33 cellular contexts compared by ENCODE assay signal in genomic region chr12:77916276-77916675, GRCh38.
"Had no signal": no experiment of that assay in that cellular context is flagged by ENCODE, and none has a peak within 500 bp of the region (broad histone marks: within the 10 kb centered on the region; RNA-seq: fewer than 3 reads in every experiment).

No MANE protein-coding gene starts in this region.

- H3K4me3 ChIP-seq: PC-9 had no signal

- ATAC-seq: activated CD8-positive, alpha-beta memory T cell treated with anti-CD3 and anti-CD28 coated beads, Interleukin-2, amount 10 ng/mL, durations not matched to agents 7 days and 5 days; Right ventricle myocardium inferior had no signal

- H3K4me1 Mint-ChIP-seq: activated CD4-positive, alpha-beta memory T cell treated with anti-CD3 and anti-CD28 coated beads, Interleukin-2, amount 10 ng/mL, durations not matched to agents 7 days and 5 days; activated CD8-positive, alpha-beta memory T cell treated with anti-CD3 and anti-CD28 coated beads, Interleukin-2, amount 10 ng/mL, durations not matched to agents 7 days and 5 days; activated naive CD8-positive, alpha-beta T cell treated with anti-CD3 and anti-CD28 coated beads for 36 hours; IgD-negative memory B cell had no signal

- H3K27me3 Mint-ChIP-seq: activated CD4-positive, alpha-beta memory T cell treated with anti-CD3 and anti-CD28 coated beads, Interleukin-2, amount 10 ng/mL, durations not matched to agents 7 days and 5 days; activated CD8-positive, alpha-beta memory T cell treated with anti-CD3 and anti-CD28 coated beads, Interleukin-2, amount 10 ng/mL, durations not matched to agents 7 days and 5 days; activated naive CD8-positive, alpha-beta T cell treated with anti-CD3 and anti-CD28 coated beads for 36 hours had no signal

- H3K27ac Mint-ChIP-seq: activated CD4-positive, alpha-beta memory T cell treated with anti-CD3 and anti-CD28 coated beads, Interleukin-2, amount 10 ng/mL, durations not matched to agents 7 days and 5 days; activated CD8-positive, alpha-beta memory T cell treated with anti-CD3 and anti-CD28 coated beads, Interleukin-2, amount 10 ng/mL, durations not matched to agents 7 days and 5 days; activated naive CD8-positive, alpha-beta T cell treated with anti-CD3 and anti-CD28 coated beads for 36 hours; IgD-negative memory B cell had no signal

- H3K4me3 Mint-ChIP-seq: activated CD4-positive, alpha-beta memory T cell treated with anti-CD3 and anti-CD28 coated beads, Interleukin-2, amount 10 ng/mL, durations not matched to agents 7 days and 5 days; activated CD8-positive, alpha-beta memory T cell treated with anti-CD3 and anti-CD28 coated beads, Interleukin-2, amount 10 ng/mL, durations not matched to agents 7 days and 5 days; activated naive CD8-positive, alpha-beta T cell treated with anti-CD3 and anti-CD28 coated beads for 36 hours; IgD-negative memory B cell had no signal

- H3K36me3 Mint-ChIP-seq: activated CD8-positive, alpha-beta memory T cell treated with anti-CD3 and anti-CD28 coated beads, Interleukin-2, amount 10 ng/mL, durations not matched to agents 7 days and 5 days; activated naive CD8-positive, alpha-beta T cell treated with anti-CD3 and anti-CD28 coated beads for 36 hours; IgD-negative memory B cell had no signal

- H3K9me3 Mint-ChIP-seq: activated naive CD8-positive, alpha-beta T cell treated with anti-CD3 and anti-CD28 coated beads for 36 hours had no signal

- FAIRE-seq: RCC 7860 had no signal

- H3K36me3 ChIP-seq: brain microvascular endothelial cell, WERI-Rb-1 had no signal

- DNase-seq: activated CD4-positive, alpha-beta memory T cell treated with anti-CD3 and anti-CD28 coated beads, Interleukin-2, amount 10 ng/mL, durations not matched to agents 7 days and 5 days; activated CD4-positive, alpha-beta T cell treated with anti-CD3 and anti-CD28 coated beads for 1 hour; activated CD4-positive, alpha-beta T cell treated with anti-CD3 and anti-CD28 coated beads for 48 hours; activated CD4-positive, CD25-positive, alpha-beta regulatory T cell; activated CD8-positive, alpha-beta memory T cell treated with anti-CD3 and anti-CD28 coated beads for 24 hours; activated CD8-positive, alpha-beta memory T cell treated with anti-CD3 and anti-CD28 coated beads, Interleukin-2, amount 10 ng/mL, durations not matched to agents 7 days and 5 days; activated CD8-positive, alpha-beta memory T cell treated with anti-CD3 and anti-CD28 coated beads, Interleukin-2, amount 50 U/mL, for 48 hours; activated effector memory CD4-positive, alpha-beta T cell treated with anti-CD3 and anti-CD28 coated beads, Interleukin-2, amount 50 U/mL, for 16 hours; activated naive CD4-positive, alpha-beta T cell; activated naive CD4-positive, alpha-beta T cell treated with anti-CD3 and anti-CD28 coated beads, Interleukin-2, amount 50 U/mL, for 16 hours; activated naive CD8-positive, alpha-beta T cell treated with anti-CD3 and anti-CD28 coated beads for 36 hours; activated T-cell treated with anti-CD3 and anti-CD28 coated beads, Interleukin-2, amount 50 U/mL, for 48 hours; amniotic stem cell; aorta; brain microvascular endothelial cell; Karpas-422; KBM-7; NCI-H1105; NCI-H1417 treated with DMSO at 0.1 percent for 48 hours; NCI-H187 treated with DMSO at 0.1 percent for 48 hours; NCI-H2081; NCI-H345; NCI-H524 treated with DMSO at 0.1 percent for 48 hours; NK-92 treated with Interleukin-12 subunit alpha and Interleukin-12 subunit beta, amount 100 ng/mL, for 24 hours; PC-9; SW 1271; T-helper 1 cell; T-helper 2 cell; T-helper 9 cell; WERI-Rb-1 had no signal

- H3K27me3 ChIP-seq: brain microvascular endothelial cell had no signal
